8 cellular contexts compared by ENCODE assay signal in the genomic region with DNA sequence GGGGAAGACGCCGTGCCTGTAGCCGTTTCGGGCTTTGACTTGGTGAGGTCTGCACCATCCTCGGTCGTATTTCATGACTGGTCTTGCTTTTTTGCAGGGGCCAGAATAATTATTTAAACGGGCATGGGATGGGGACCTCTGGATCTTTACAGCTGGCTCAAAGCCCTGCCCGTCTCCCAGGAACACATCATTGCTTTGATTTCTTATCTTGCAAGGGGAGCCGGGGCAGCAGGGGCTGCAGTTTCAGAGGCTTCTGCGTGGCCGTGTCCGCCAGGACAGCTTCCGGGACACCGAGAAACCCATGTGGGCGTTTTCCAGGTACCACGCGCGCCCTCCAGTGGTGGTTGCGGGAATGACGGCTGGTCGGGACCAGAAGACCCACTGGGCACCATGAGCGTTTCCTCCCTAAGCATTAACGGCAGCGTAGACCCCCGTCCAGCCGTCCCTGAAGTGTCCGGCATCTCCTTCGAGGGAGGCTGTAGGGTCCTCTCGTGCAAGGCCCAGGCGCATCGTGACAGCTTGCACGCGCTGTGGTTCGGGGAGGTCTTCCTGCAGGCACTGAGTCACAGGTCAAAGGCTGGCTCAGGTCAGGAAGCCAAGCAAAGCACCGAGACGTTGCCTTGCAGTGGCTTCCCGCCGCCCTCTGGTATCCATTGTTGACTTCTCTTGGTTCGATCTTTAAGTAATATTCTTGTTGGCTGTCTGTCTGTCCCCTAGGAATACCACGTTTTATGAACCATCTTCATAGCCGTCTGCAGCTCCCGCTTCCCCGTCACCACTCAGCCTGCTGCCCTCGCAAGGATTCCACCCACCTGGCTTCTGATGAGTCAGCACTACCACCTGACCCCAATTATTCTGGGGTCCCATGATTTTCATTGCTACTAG. TPM values are rescaled to one million over a fixed set of nuclear protein-coding genes. Genes with fewer than 3 reads are reported as not detected.
DNase-seq lines count a peak whose midpoint lies in the region; ATAC-seq and TF ChIP-seq lines count a peak whose summit lies in the region.

No MANE protein-coding gene starts in this region.

- H3K4me1 ChIP-seq in mucosa of rectum (ENCODE audit: control insufficient read depth in 2 of 2, insufficient read depth in 2 of 2, low read length in 2 of 2): peaks cover 6 to 8% of the 10 kb centered on the region in 2 donors

- H3K27ac Mint-ChIP-seq in endothelial cell (ENCODE audit: unreplicated experiment): no peak overlapping the region

- H3K9me3 Mint-ChIP-seq in endothelial cell (ENCODE audit: unreplicated experiment): no peaks in the 10 kb centered on the region

- peak; percentile 94 for TF ChIP-seq CTCF in endothelial cell (IDR thresholded peaks at IDR 0.05; ENCODE audit: unreplicated experiment)

- H3K27me3 Mint-ChIP-seq in endothelial cell (ENCODE audit: unreplicated experiment): no peaks in the 10 kb centered on the region

- H3K9ac ChIP-seq in mucosa of rectum (ENCODE audit: low read depth in 1 of 2, low read length in 2 of 2): peak overlapping the region; percentile 52 to 57

- H3K36me3 ChIP-seq in mucosa of rectum (ENCODE audit: control insufficient read depth in 2 of 2, insufficient read depth in 2 of 2, low read length in 2 of 2): no peaks in the 10 kb centered on the region

- H3K4me3 ChIP-seq in mucosa of rectum (ENCODE audit: low read length in 2 of 2): peak overlapping the region; percentile 49 to 68

- H3K36me3 Mint-ChIP-seq in endothelial cell (ENCODE audit: low read depth, unreplicated experiment): no peaks in the 10 kb centered on the region

- no peaks in the 10 kb centered on the region for H3K4me1 Mint-ChIP-seq in endothelial cell (ENCODE audit: unreplicated experiment)

- DNase-seq in GF-D8 (lab: John Stamatoyannopoulos, UW): peak; percentile 53
- DNase-seq in NOMO-1 treated with DMSO at 0.1 percent for 48 hours (lab: John Stamatoyannopoulos, UW; ENCODE audit: unreplicated experiment): peak; percentile 64
- DNase-seq in activated CD8-positive, alpha-beta memory T cell treated with anti-CD3 and anti-CD28 coated beads for 4 hours (ENCODE audit: low read depth in 2 of 2): peak; percentile 54 to 57
- peak; percentile 94 for DNase-seq in endothelial cell (ENCODE audit: low spot score)
- DNase-seq in stimulated activated CD8-positive, alpha-beta memory T cell treated with anti-CD3 and anti-CD28 coated beads, Interleukin-4, amount 100 ng/mL, for 24 hours (ENCODE audit: low read depth): peak; percentile 84

- peak overlapping the region in 1 of 2 donors; percentile 37 for H3K27ac ChIP-seq in mucosa of rectum (ENCODE audit: low read depth in 2 of 2, low read length in 2 of 2)

- no peaks in the 10 kb centered on the region for H3K27me3 ChIP-seq in mucosa of rectum (ENCODE audit: control insufficient read depth in 2 of 2, insufficient read depth in 2 of 2, low read length in 2 of 2)

- H3K4me3 Mint-ChIP-seq in endothelial cell (ENCODE audit: unreplicated experiment): no peak overlapping the region

- ATAC-seq in HG03439 (IDR thresholded peaks at IDR 0.05; ENCODE audit: unreplicated experiment) (peak; percentile 57), GM19467 (IDR thresholded peaks at IDR 0.05; ENCODE audit: unreplicated experiment) (no peak)

- no peaks in the 10 kb centered on the region for H3K9me3 ChIP-seq in mucosa of rectum (ENCODE audit: control insufficient read depth in 2 of 2, low read length in 2 of 2)

RNA-seq across cellular contexts. Expression of gene ZFAND2A, which starts 16.2 kb away (rescaled TPM):
- total RNA-seq in endothelial cell (ENCODE audit: unreplicated experiment): 36.0 TPM

RNA-seq across cellular contexts. Expression of gene UNCX, which starts 56.5 kb away (rescaled TPM):
- not detected for total RNA-seq in endothelial cell (ENCODE audit: unreplicated experiment)
